16 cellular contexts compared by ENCODE assay signal in genomic region chr12:114774181-114774580, GRCh38.
DNase-seq lines count a peak whose midpoint lies in the region; ATAC-seq and TF ChIP-seq lines count a peak whose summit lies in the region.
"Had no signal": no experiment of that assay in that cellular context is flagged by ENCODE, and none has a peak within 500 bp of the region (broad histone marks: within the 10 kb centered on the region; RNA-seq: fewer than 3 reads in every experiment).

No MANE protein-coding gene starts in this region.

- H3K9me2 ChIP-seq in PC-3 (replicated peaks; ENCODE audit: low read length) = no peaks in the 10 kb centered on the region

- no peaks in the 10 kb centered on the region for H4K20me1 ChIP-seq in PC-3 (ENCODE audit: low read length)

- H4K8ac ChIP-seq in mesendoderm (ENCODE audit: low read depth, low read length) = no peak overlapping the region

- BruUV-seq in PC-3 (replicated peaks; lab: Mats Ljungman, UMichigan) = no TSS peak

- H3K9me3 ChIP-seq in PC-3 (ENCODE audit: low read length) = no peaks in the 10 kb centered on the region
- no peaks in the 10 kb centered on the region for H3K9me3 ChIP-seq in upper lobe of right lung
- H3K9me3 ChIP-seq: SJCRH30, uterus had no signal

- H3K4me2 ChIP-seq in PC-3 (ENCODE audit: low read length) (no peak overlapping the region), mesendoderm (ENCODE audit: low read length) (no peak overlapping the region)

- H3F3A ChIP-seq in PC-3 (ENCODE audit: low read length, unreplicated experiment) = no peaks in the 10 kb centered on the region

- H3K4ac ChIP-seq in mesendoderm (ENCODE audit: low read depth, low read length) = no peak overlapping the region

- DNase-seq in EH (ENCODE audit: low read depth) = peak; percentile 57
- DNase-seq in PC-3 = peak; percentile 31
- DNase-seq in cardiac fibroblast (ENCODE audit: low read depth in 2 of 2) = peak; percentile 80 to 89
- DNase-seq in mesendoderm = peak; percentile 69
- DNase-seq in upper lobe of right lung = no peak
- DNase-seq in germinal center (ENCODE audit: low spot score) = no peak
- no peak for DNase-seq in DMS153 (lab: John Stamatoyannopoulos, UW)
- DNase-seq: anterior cingulate cortex; CD4-positive, alpha-beta memory T cell; DND-41; NCI-H748 treated with DMSO at 0.1 percent for 48 hours; OCI-M1; SJCRH30; uterus had no signal

- no peak overlapping the region for H2BK15ac ChIP-seq in mesendoderm (replicated peaks; ENCODE audit: low read depth)

- H4K5ac ChIP-seq in mesendoderm (ENCODE audit: low read length) = no peak overlapping the region

- no peaks in the 10 kb centered on the region for H3K79me1 ChIP-seq in mesendoderm (ENCODE audit: low read length)

- H2AFZ ChIP-seq in PC-3 (ENCODE audit: low read length) = peak overlapping the region; percentile 15; the same call in 1 of the 2 replicates
- H2AFZ ChIP-seq: parathyroid adenoma had no signal

- no peak overlapping the region for H3K18ac ChIP-seq in mesendoderm (ENCODE audit: low read length)

- H3K27ac ChIP-seq in PC-3 (ENCODE audit: low read length) (no peak overlapping the region), mesendoderm (ENCODE audit: low read depth, low read length) (no peak overlapping the region), upper lobe of right lung (no peak overlapping the region)
- H3K27ac ChIP-seq: parathyroid adenoma, SJCRH30, uterus had no signal

- TF ChIP-seq CTCF in PC-3 (conservative IDR thresholded peaks at IDR 0.05; ENCODE audit: low read depth, low read length) (no peak), cardiac fibroblast (IDR thresholded peaks at IDR 0.05; ENCODE audit: low read depth, low read length) (no peak), upper lobe of right lung (IDR thresholded peaks at IDR 0.05) (no peak)

- no peak overlapping the region for H3K4me3 ChIP-seq in PC-3 (ENCODE audit: low read length)
- no peak overlapping the region for H3K4me3 ChIP-seq in cardiac fibroblast (replicated peaks in 1 of 2; ENCODE audit: low read depth in 2 of 2, low read length in 2 of 2)
- H3K4me3 ChIP-seq in mesendoderm (ENCODE audit: low read length) = no peak overlapping the region
- H3K4me3 ChIP-seq in upper lobe of right lung = no peak overlapping the region
- H3K4me3 ChIP-seq: SJCRH30, uterus had no signal

- H3K9ac ChIP-seq in PC-3 (ENCODE audit: low read length) (no peak overlapping the region), mesendoderm (ENCODE audit: low read length) (no peak overlapping the region)
- H3K9ac ChIP-seq: parathyroid adenoma had no signal

- H3K4me1 ChIP-seq in PC-3 (ENCODE audit: insufficient read depth, low read length) = peaks cover 20% of the 10 kb centered on the region
- H3K4me1 ChIP-seq in mesendoderm (ENCODE audit: control insufficient read depth, low read depth, low read length) = no peaks in the 10 kb centered on the region
- no peaks in the 10 kb centered on the region for H3K4me1 ChIP-seq in upper lobe of right lung
- H3K4me1 ChIP-seq: parathyroid adenoma, SJCRH30, uterus had no signal

- H3K36me3 ChIP-seq in PC-3 (ENCODE audit: low read depth, low read length) (no peaks in the 10 kb centered on the region), mesendoderm (ENCODE audit: control insufficient read depth, insufficient read depth, low read length) (no peaks in the 10 kb centered on the region), upper lobe of right lung (no peaks in the 10 kb centered on the region)
- H3K36me3 ChIP-seq: SJCRH30, uterus had no signal

- intact Hi-C loops in PC-3 (cut with micrococcal nuclease) (no loop called here), upper lobe of right lung (cut with DNase I) (no loop called here)

- H3K56ac ChIP-seq in mesendoderm (ENCODE audit: low read length) = peak overlapping the region; percentile 2

- POLR2A ChIA-PET in PC-3 (lab: Charles Lee; ENCODE audit: unreplicated experiment) = interaction anchor here (0.6 kb wide), 1 partner anchor 14 kb away, joined by 3 read pairs; no protein-coding TSS in a partner anchor

- H2BK120ac ChIP-seq in mesendoderm (ENCODE audit: low read depth, low read length) = no peak overlapping the region

- no CpG with 5 or more reads among the region's 11 CpGs for WGBS in mesendoderm (ENCODE audit: extremely low coverage, insufficient coverage, low lambda C conversion rate)

- H3K27me3 ChIP-seq in PC-3 (ENCODE audit: low read length) = no peaks in the 10 kb centered on the region
- H3K27me3 ChIP-seq in mesendoderm (ENCODE audit: insufficient read depth, low read length, poor library complexity) = no peaks in the 10 kb centered on the region
- no peaks in the 10 kb centered on the region for H3K27me3 ChIP-seq in upper lobe of right lung
- H3K27me3 ChIP-seq: SJCRH30, uterus had no signal

- CTCF ChIA-PET in PC-3 (lab: Charles Lee) = no interaction called here

- no peak overlapping the region for H2BK5ac ChIP-seq in mesendoderm (ENCODE audit: low read length)

- H2AK5ac ChIP-seq in mesendoderm (ENCODE audit: low read length) = no peak overlapping the region

- no peak overlapping the region for H3K23ac ChIP-seq in mesendoderm (ENCODE audit: low read length)

- peak; percentile 48 for ATAC-seq in PC-3
- ATAC-seq in upper lobe of right lung = no peak
- no peak for ATAC-seq in HG03571 (IDR thresholded peaks at IDR 0.05; ENCODE audit: unreplicated experiment)

- H3K79me2 ChIP-seq in PC-3 (ENCODE audit: low read length) = no peaks in the 10 kb centered on the region
- no peaks in the 10 kb centered on the region for H3K79me2 ChIP-seq in mesendoderm (ENCODE audit: control insufficient read depth, insufficient read depth, low read length)
- H3K79me2 ChIP-seq: parathyroid adenoma had no signal

Comparison
In these comparisons a context has a peak if more than half of its experiments do, and no peak if none do; other contexts are left out.
1. DNase-seq: peak in EH (single experiment), PC-3 (single experiment), cardiac fibroblast (2 of 2) and mesendoderm (single experiment); none in upper lobe of right lung (single experiment), germinal center (single experiment) and DMS153 (single experiment).